1 cellular context compared by ENCODE assay signal in genomic region chr6:3208096-3208774, GRCh38.
TF ChIP-seq lines count a peak whose summit lies in the region.

No MANE protein-coding gene starts in this region.

TF ChIP-seq in IMR-90, 13 proteins besides CTCF, POLR2A, EP300 and RAD21:
- TF ChIP-seq USF2 (IDR thresholded peaks at IDR 0.05; ENCODE audit: low read depth, low read length), result 0 out of 2 replicates have a peak, but pooled peaks have one; percentile 21
- TF ChIP-seq FOS (IDR thresholded peaks at IDR 0.05; ENCODE audit: low read depth, low read length), result peak; percentile 48
- peak; percentile 61 for TF ChIP-seq MAFK (IDR thresholded peaks at IDR 0.05; ENCODE audit: low read depth, low read length)
- TF ChIP-seq BHLHE40 (IDR thresholded peaks at IDR 0.05; ENCODE audit: low read depth, low read length), result peak; percentile 43; the same call in 1 of the 2 replicates
- peak; percentile 57; the same call in 1 of the 2 replicates for TF ChIP-seq NFE2L2 (IDR thresholded peaks at IDR 0.05; ENCODE audit: low read depth, low read length)
- no peak for TF ChIP-seq RCOR1 (IDR thresholded peaks at IDR 0.05; ENCODE audit: insufficient replicate concordance, low read length)
- TF ChIP-seq MXI1 (IDR thresholded peaks at IDR 0.05; ENCODE audit: borderline replicate concordance, low read depth, low read length), result no peak
- peak; percentile 74 for TF ChIP-seq CEBPB (IDR thresholded peaks at IDR 0.05; ENCODE audit: low read depth, low read length)
